ENCODE assay signal across 25 cellular contexts in genomic region chr4:14069871-14070270, GRCh38.
"Had no signal": no experiment of that assay in that cellular context is flagged by ENCODE, and none has a peak within 500 bp of the region (broad histone marks: within the 10 kb centered on the region; RNA-seq: fewer than 3 reads in every experiment).

No MANE protein-coding gene starts in this region.

- H3K79me2 ChIP-seq: parathyroid adenoma had no signal

- ATAC-seq: gastroesophageal sphincter; left colon; left ventricle myocardium superior; natural killer cell treated with Interleukin-12 subunit alpha and Interleukin-12 subunit beta and Interleukin-15 and Interleukin-18, amount 100 ng/mL, for 72 hours; psoas muscle; stimulated activated naive B cell treated with anti-CD40 and anti-IgM and Interleukin-4, amounts not matched to agents 10 μg/mL and 1 μg/mL and 100 μg/mL, for 72 hours; stimulated activated naive CD8-positive, alpha-beta T cell treated with anti-CD3 and anti-CD28 coated beads, Interleukin-15, amount 100 ng/mL, for 72 hours had no signal

- H3K27me3 ChIP-seq: dorsolateral prefrontal cortex, esophagus muscularis mucosa, gastroesophageal sphincter, right atrium auricular region, sigmoid colon, transverse colon had no signal

- H3K4me3 Mint-ChIP-seq: natural killer cell treated with Interleukin-12 subunit alpha and Interleukin-12 subunit beta and Interleukin-15 and Interleukin-18, amount 100 ng/mL, for 72 hours; stimulated activated naive B cell treated with anti-CD40 and anti-IgM and Interleukin-4, amounts not matched to agents 10 μg/mL and 1 μg/mL and 100 μg/mL, for 72 hours; stimulated activated naive CD8-positive, alpha-beta T cell treated with anti-CD3 and anti-CD28 coated beads, Interleukin-15, amount 100 ng/mL, for 72 hours had no signal

- H3K27me3 Mint-ChIP-seq: natural killer cell treated with Interleukin-12 subunit alpha and Interleukin-12 subunit beta and Interleukin-15 and Interleukin-18, amount 100 ng/mL, for 72 hours; stimulated activated naive B cell treated with anti-CD40 and anti-IgM and Interleukin-4, amounts not matched to agents 10 μg/mL and 1 μg/mL and 100 μg/mL, for 72 hours; stimulated activated naive CD8-positive, alpha-beta T cell treated with anti-CD3 and anti-CD28 coated beads, Interleukin-15, amount 100 ng/mL, for 72 hours had no signal

- H3K27ac ChIP-seq: epithelial cell of prostate, esophagus muscularis mucosa, gastroesophageal sphincter, parathyroid adenoma, psoas muscle, right atrium auricular region, sigmoid colon, skin epidermis, thoracic aorta, transverse colon had no signal

- H3K27ac Mint-ChIP-seq: natural killer cell treated with Interleukin-12 subunit alpha and Interleukin-12 subunit beta and Interleukin-15 and Interleukin-18, amount 100 ng/mL, for 72 hours; stimulated activated naive B cell treated with anti-CD40 and anti-IgM and Interleukin-4, amounts not matched to agents 10 μg/mL and 1 μg/mL and 100 μg/mL, for 72 hours; stimulated activated naive CD8-positive, alpha-beta T cell treated with anti-CD3 and anti-CD28 coated beads, Interleukin-15, amount 100 ng/mL, for 72 hours had no signal

- H3K9ac ChIP-seq: parathyroid adenoma had no signal

- H3K36me3 ChIP-seq: esophagus muscularis mucosa, gastroesophageal sphincter, right atrium auricular region, sigmoid colon, thoracic aorta, transverse colon had no signal

- H2AFZ ChIP-seq: parathyroid adenoma had no signal

- H3K4me1 ChIP-seq: esophagus muscularis mucosa, gastroesophageal sphincter, psoas muscle, right atrium auricular region, sigmoid colon, transverse colon had no signal

- DNase-seq: cortex of kidney; dorsolateral prefrontal cortex; effector CD8-positive, alpha-beta T cell; glutamatergic neuron; left colon; left ventricle myocardium superior; mesenchymal stem cell; midbrain; occipital lobe; psoas muscle; sigmoid colon; stimulated activated CD4-positive, alpha-beta T cell treated with anti-CD3 and anti-CD28 coated beads, Interleukin-2, amount 100 ng/mL, for 24 hours; stimulated activated CD4-positive, alpha-beta T cell treated with anti-CD3 and anti-CD28 coated beads, Interleukin-4, amount 100 ng/mL, for 4 hours; stimulated activated naive B cell treated with anti-CD40 and anti-IgM and Interleukin-4, amounts not matched to agents 10 μg/mL and 1 μg/mL and 100 μg/mL, for 72 hours; stimulated activated naive CD8-positive, alpha-beta T cell treated with anti-CD3 and anti-CD28 coated beads, Interleukin-15, amount 100 ng/mL, for 72 hours; transverse colon had no signal

- H3K4me3 ChIP-seq: dorsolateral prefrontal cortex, esophagus muscularis mucosa, gastroesophageal sphincter, lung, psoas muscle, right atrium auricular region, sigmoid colon, skin epidermis, thoracic aorta, transverse colon had no signal

- H3K4me1 Mint-ChIP-seq: stimulated activated naive B cell treated with anti-CD40 and anti-IgM and Interleukin-4, amounts not matched to agents 10 μg/mL and 1 μg/mL and 100 μg/mL, for 72 hours; stimulated activated naive CD8-positive, alpha-beta T cell treated with anti-CD3 and anti-CD28 coated beads, Interleukin-15, amount 100 ng/mL, for 72 hours had no signal
